9 cellular contexts compared by ENCODE assay signal in genomic region chr1:2529776-2530500, GRCh38. TPM values are rescaled to one million over a fixed set of nuclear protein-coding genes. Genes with fewer than 3 reads are reported as not detected.
DNase-seq lines count a peak whose midpoint lies in the region; ATAC-seq, FAIRE-seq and TF ChIP-seq lines count a peak whose summit lies in the region.
"Had no signal": no experiment of that assay in that cellular context is flagged by ENCODE, and none has a peak within 500 bp of the region (broad histone marks: within the 10 kb centered on the region; RNA-seq: fewer than 3 reads in every experiment).

HES5 (minus strand) TSS chr1:2530263; CDS start chr1:2530164, 99 bp downstream.

- intact Hi-C loops in pancreas (cut with DNase I) = no loop called here

- no peak for ATAC-seq in stimulated activated naive B cell treated with anti-CD40 and anti-IgM and Interleukin-4, amounts not matched to agents 10 μg/mL and 1 μg/mL and 100 μg/mL, for 72 hours (replicated peaks)
- no peak for ATAC-seq in pancreas

- H3K27me3 Mint-ChIP-seq in stimulated activated naive B cell treated with anti-CD40 and anti-IgM and Interleukin-4, amounts not matched to agents 10 μg/mL and 1 μg/mL and 100 μg/mL, for 72 hours = peaks cover 22 to 41% of the 10 kb centered on the region in 2 donors

- peaks cover 12 to 28% (median 16%) of the 10 kb centered on the region in 3 donors for H3K4me1 ChIP-seq in pancreas

- peaks cover 23 to 33% of the 10 kb centered on the region in 2 donors for H3K4me1 Mint-ChIP-seq in stimulated activated naive B cell treated with anti-CD40 and anti-IgM and Interleukin-4, amounts not matched to agents 10 μg/mL and 1 μg/mL and 100 μg/mL, for 72 hours

- peak within 1 kb of the TSS; percentile 47 for H3K27ac Mint-ChIP-seq in stimulated activated naive B cell treated with anti-CD40 and anti-IgM and Interleukin-4, amounts not matched to agents 10 μg/mL and 1 μg/mL and 100 μg/mL, for 72 hours

- no peak for TF ChIP-seq CTCF in pancreas (IDR thresholded peaks at IDR 0.05)

- H3K27me3 ChIP-seq in pancreas = peaks cover 0 to 3% (median 0%) of the 10 kb centered on the region in 4 donors

- peak within 1 kb of the TSS; percentile 77 to 84 for H3K4me3 Mint-ChIP-seq in stimulated activated naive B cell treated with anti-CD40 and anti-IgM and Interleukin-4, amounts not matched to agents 10 μg/mL and 1 μg/mL and 100 μg/mL, for 72 hours

- H3K9me3 Mint-ChIP-seq in stimulated activated naive B cell treated with anti-CD40 and anti-IgM and Interleukin-4, amounts not matched to agents 10 μg/mL and 1 μg/mL and 100 μg/mL, for 72 hours = no peaks in the 10 kb centered on the region

- FAIRE-seq in pancreas (lab: Jason Lieb, UNC) = no peak

- DNase-seq in NCI-H2227 (lab: John Stamatoyannopoulos, UW; ENCODE audit: unreplicated experiment) (peak; percentile 47), NCI-H2227 treated with DMSO at 0.1 percent for 48 hours (lab: John Stamatoyannopoulos, UW) (no peak), hypothalamus (lab: John Stamatoyannopoulos, UW) (peak in 34 of 51 donors; percentile 23 to 84 (median 66)), pancreas (no peak), ACHN (no peak)
- peak; percentile 39 to 46 for DNase-seq in activated T-cell treated with anti-CD3 and anti-CD28 coated beads, Interleukin-2, amount 50 U/mL, for 48 hours
- DNase-seq in stimulated activated naive B cell treated with anti-CD40 and anti-IgM and Interleukin-4, amounts not matched to agents 10 μg/mL and 1 μg/mL and 100 μg/mL, for 72 hours = no peak
- DNase-seq in activated effector memory CD4-positive, alpha-beta T cell treated with Interleukin-2 at 50 U/mL for 16 hours = no peak

- no peaks in the 10 kb centered on the region for H3K9me3 ChIP-seq in pancreas

- 3 to 4% methylated on average over 71 to 93 of the region's 93 CpGs for WGBS in pancreas, 2 donors

- in situ Hi-C loops in ACHN (cut with HindIII; ENCODE audit: low pct_ligation_motif_present, low pct_unique_long_range_greater_than_20kb, low sequenced_read_pairs) = no loop called here

- peaks cover 2 to 3% of the 10 kb centered on the region in 2 donors for H3K36me3 Mint-ChIP-seq in stimulated activated naive B cell treated with anti-CD40 and anti-IgM and Interleukin-4, amounts not matched to agents 10 μg/mL and 1 μg/mL and 100 μg/mL, for 72 hours

- no peaks in the 10 kb centered on the region for H3K36me3 ChIP-seq in pancreas

- H3K4me3 ChIP-seq in pancreas = peak within 1 kb of the TSS in 2 of 4 donors; percentile 20 to 36

- H3K27ac ChIP-seq in pancreas = no peak within 1 kb of the TSS

RNA-seq across cellular contexts. Expression of gene HES5, which starts in this region (rescaled TPM):
- total RNA-seq in pancreas = under 1 TPM in 3 of 6 donors, not detected in 3; 0.12 to 0.25 (median 0.19) TPM
- polyA plus RNA-seq in pancreas = under 1 TPM in 1 of 2 donors, not detected in 1; 0.07 TPM
- total RNA-seq: HT1080 had no signal

Comparison
In these comparisons a context has a peak if more than half of its experiments do, and no peak if none do; other contexts are left out.
1. DNase-seq: peak in NCI-H2227 (single experiment), activated T-cell treated with anti-CD3 and anti-CD28 coated beads, Interleukin-2, amount 50 U/mL, for 48 hours (2 of 2) and hypothalamus (34 of 51); none in NCI-H2227 treated with DMSO at 0.1 percent for 48 hours (single experiment), stimulated activated naive B cell treated with anti-CD40 and anti-IgM and Interleukin-4, amounts not matched to agents 10 μg/mL and 1 μg/mL and 100 μg/mL, for 72 hours (single experiment), pancreas (0 of 6), ACHN (single experiment) and activated effector memory CD4-positive, alpha-beta T cell treated with Interleukin-2 at 50 U/mL for 16 hours (single experiment).